22 cellular contexts compared by ENCODE assay signal in genomic region chr9:99826579-99826978, GRCh38. TPM values are rescaled to one million over a fixed set of nuclear protein-coding genes. Genes with fewer than 3 reads are reported as not detected.
DNase-seq lines count a peak whose midpoint lies in the region; ATAC-seq and TF ChIP-seq lines count a peak whose summit lies in the region.
"Had no signal": no experiment of that assay in that cellular context is flagged by ENCODE, and none has a peak within 500 bp of the region (broad histone marks: within the 10 kb centered on the region; RNA-seq: fewer than 3 reads in every experiment).

No MANE protein-coding gene starts in this region.

- no peaks in the 10 kb centered on the region for H3K9me3 Mint-ChIP-seq in activated naive CD4-positive, alpha-beta T cell treated with anti-CD3 and anti-CD28 coated beads, Interleukin-2, amount 50 U/mL, for 24 hours
- H3K9me3 Mint-ChIP-seq in activated naive CD4-positive, alpha-beta T cell treated with anti-CD3 and anti-CD28 coated beads, Interleukin-2, amount 10 ng/mL, durations not matched to agents 7 days and 5 days = no peaks in the 10 kb centered on the region
- no peaks in the 10 kb centered on the region for H3K9me3 Mint-ChIP-seq in stimulated activated naive CD8-positive, alpha-beta T cell treated with anti-CD3 and anti-CD28 coated beads, Interleukin-15, amount 100 ng/mL, for 72 hours
- H3K9me3 Mint-ChIP-seq: activated CD4-positive, alpha-beta T cell treated with anti-CD3 and anti-CD28 coated beads, Interleukin-2, amount 10 ng/mL, durations not matched to agents 7 days and 5 days; T-helper 1 cell treated with Interleukin-12 subunit alpha and Interleukin-12 subunit beta and Interleukin-4 antibody, amounts not matched to agents 30 μg/mL and 1 μg/mL, for 36 hours had no signal

- no peak for DNase-seq in activated naive CD4-positive, alpha-beta T cell treated with anti-CD3 and anti-CD28 coated beads, Interleukin-2, amount 10 ng/mL, durations not matched to agents 7 days and 5 days
- DNase-seq in T-helper 17 cell = no peak
- DNase-seq in epithelial cell of esophagus (ENCODE audit: low read depth) = peak; percentile 68
- DNase-seq in stimulated activated naive CD8-positive, alpha-beta T cell treated with anti-CD3 and anti-CD28 coated beads, Interleukin-15, amount 100 ng/mL, for 72 hours = no peak
- no peak for DNase-seq in NCI-H1417 (lab: John Stamatoyannopoulos, UW)
- no peak for DNase-seq in left ventricle myocardium inferior
- DNase-seq: activated CD4-positive, alpha-beta T cell treated with anti-CD3 and anti-CD28 coated beads, Interleukin-2, amount 10 ng/mL, durations not matched to agents 7 days and 5 days; body of pancreas; DND-41; NCI-H1092 treated with DMSO at 0.1 percent for 48 hours; NCI-H1930; NCI-H345; NCI-H748 treated with DMSO at 0.1 percent for 48 hours; nucleus accumbens; psoas muscle; stimulated activated CD8-positive, alpha-beta memory T cell treated with anti-CD3 and anti-CD28 coated beads, Interleukin-4, amount 100 ng/mL, for 48 hours had no signal

- CTCF ChIA-PET in activated naive CD4-positive, alpha-beta T cell treated with anti-CD3 and anti-CD28 coated beads, Interleukin-2, amount 10 ng/mL, durations not matched to agents 7 days and 5 days (lab: Charles Lee) = interaction anchor here (1.0 to 2.6 kb wide), 6 partner anchors 23 to 184 kb away, joined by 3 to 16 read pairs (median 5); no protein-coding TSS in a partner anchor

- intact Hi-C loops in left ventricle myocardium inferior (cut with micrococcal nuclease) = no loop called here

- no peak for ATAC-seq in T-helper 17 cell
- no peak for ATAC-seq in stimulated activated naive CD8-positive, alpha-beta T cell treated with anti-CD3 and anti-CD28 coated beads, Interleukin-15, amount 100 ng/mL, for 72 hours
- ATAC-seq: body of pancreas, psoas muscle had no signal

- H3K4me1 ChIP-seq in left ventricle myocardium inferior = peaks cover 42% of the 10 kb centered on the region

- peak overlapping the region; percentile 99 for H3K4me3 Mint-ChIP-seq in activated naive CD4-positive, alpha-beta T cell treated with anti-CD3 and anti-CD28 coated beads, Interleukin-2, amount 50 U/mL, for 24 hours
- no peak overlapping the region for H3K4me3 Mint-ChIP-seq in activated naive CD4-positive, alpha-beta T cell treated with anti-CD3 and anti-CD28 coated beads, Interleukin-2, amount 10 ng/mL, durations not matched to agents 7 days and 5 days
- no peak overlapping the region for H3K4me3 Mint-ChIP-seq in T-helper 17 cell
- H3K4me3 Mint-ChIP-seq in stimulated activated naive CD8-positive, alpha-beta T cell treated with anti-CD3 and anti-CD28 coated beads, Interleukin-15, amount 100 ng/mL, for 72 hours = peak overlapping the region; percentile 97 to 100
- H3K4me3 Mint-ChIP-seq: activated CD4-positive, alpha-beta T cell treated with anti-CD3 and anti-CD28 coated beads, Interleukin-2, amount 10 ng/mL, durations not matched to agents 7 days and 5 days had no signal

- H3K4me1 Mint-ChIP-seq in activated naive CD4-positive, alpha-beta T cell treated with anti-CD3 and anti-CD28 coated beads, Interleukin-2, amount 50 U/mL, for 24 hours = peaks cover 61% of the 10 kb centered on the region
- H3K4me1 Mint-ChIP-seq in activated naive CD4-positive, alpha-beta T cell treated with anti-CD3 and anti-CD28 coated beads, Interleukin-2, amount 10 ng/mL, durations not matched to agents 7 days and 5 days = peaks cover 52% of the 10 kb centered on the region
- peaks cover 28% of the 10 kb centered on the region for H3K4me1 Mint-ChIP-seq in T-helper 17 cell
- H3K4me1 Mint-ChIP-seq in stimulated activated naive CD8-positive, alpha-beta T cell treated with anti-CD3 and anti-CD28 coated beads, Interleukin-15, amount 100 ng/mL, for 72 hours = peaks cover 67% of the 10 kb centered on the region

- peaks cover 57% of the 10 kb centered on the region for H3K27me3 ChIP-seq in left ventricle myocardium inferior (ENCODE audit: low read depth)
- H3K27me3 ChIP-seq: vagina had no signal

- TF ChIP-seq CTCF in epithelial cell of esophagus (IDR thresholded peaks at IDR 0.05; ENCODE audit: insufficient read depth, low read depth, low read length, missing control alignments) (no peak), left ventricle myocardium inferior (IDR thresholded peaks at IDR 0.05; ENCODE audit: borderline replicate concordance) (no peak)

- H3K4me3 ChIP-seq in epithelial cell of esophagus (ENCODE audit: low read length) (no peak overlapping the region), left ventricle myocardium inferior (no peak overlapping the region)
- H3K4me3 ChIP-seq: body of pancreas, HAP-1, psoas muscle, suprapubic skin, vagina had no signal

- H3K36me3 Mint-ChIP-seq in activated naive CD4-positive, alpha-beta T cell treated with anti-CD3 and anti-CD28 coated beads, Interleukin-2, amount 50 U/mL, for 24 hours = peaks cover 30% of the 10 kb centered on the region
- no peaks in the 10 kb centered on the region for H3K36me3 Mint-ChIP-seq in activated naive CD4-positive, alpha-beta T cell treated with anti-CD3 and anti-CD28 coated beads, Interleukin-2, amount 10 ng/mL, durations not matched to agents 7 days and 5 days
- H3K36me3 Mint-ChIP-seq in T-helper 17 cell (ENCODE audit: low read depth) = peaks cover 6% of the 10 kb centered on the region

- H3K9me3 ChIP-seq in T-helper 17 cell (ENCODE audit: control insufficient read depth, low read length, poor library complexity, severe bottlenecking) (no peaks in the 10 kb centered on the region), left ventricle myocardium inferior (replicated peaks) (no peaks in the 10 kb centered on the region)
- H3K9me3 ChIP-seq: body of pancreas, HAP-1, psoas muscle, suprapubic skin, vagina had no signal

- peak overlapping the region; percentile 62 for H3K27ac Mint-ChIP-seq in activated naive CD4-positive, alpha-beta T cell treated with anti-CD3 and anti-CD28 coated beads, Interleukin-2, amount 50 U/mL, for 24 hours
- H3K27ac Mint-ChIP-seq in activated naive CD4-positive, alpha-beta T cell treated with anti-CD3 and anti-CD28 coated beads, Interleukin-2, amount 10 ng/mL, durations not matched to agents 7 days and 5 days = no peak overlapping the region
- peak overlapping the region; percentile 99 for H3K27ac Mint-ChIP-seq in T-helper 17 cell
- no peak overlapping the region for H3K27ac Mint-ChIP-seq in stimulated activated naive CD8-positive, alpha-beta T cell treated with anti-CD3 and anti-CD28 coated beads, Interleukin-15, amount 100 ng/mL, for 72 hours
- H3K27ac Mint-ChIP-seq: activated CD4-positive, alpha-beta T cell treated with anti-CD3 and anti-CD28 coated beads, Interleukin-2, amount 10 ng/mL, durations not matched to agents 7 days and 5 days; T-helper 1 cell treated with Interleukin-12 subunit alpha and Interleukin-12 subunit beta and Interleukin-4 antibody, amounts not matched to agents 30 μg/mL and 1 μg/mL, for 36 hours had no signal

- peaks cover 13% of the 10 kb centered on the region for H3K36me3 ChIP-seq in left ventricle myocardium inferior
- H3K36me3 ChIP-seq: HAP-1, suprapubic skin, vagina had no signal

- H3K27me3 Mint-ChIP-seq in activated naive CD4-positive, alpha-beta T cell treated with anti-CD3 and anti-CD28 coated beads, Interleukin-2, amount 50 U/mL, for 24 hours = peaks cover 19% of the 10 kb centered on the region
- peaks cover 85% of the 10 kb centered on the region for H3K27me3 Mint-ChIP-seq in activated naive CD4-positive, alpha-beta T cell treated with anti-CD3 and anti-CD28 coated beads, Interleukin-2, amount 10 ng/mL, durations not matched to agents 7 days and 5 days
- peaks cover 77% of the 10 kb centered on the region for H3K27me3 Mint-ChIP-seq in T-helper 17 cell
- peaks cover 15% of the 10 kb centered on the region for H3K27me3 Mint-ChIP-seq in stimulated activated naive CD8-positive, alpha-beta T cell treated with anti-CD3 and anti-CD28 coated beads, Interleukin-15, amount 100 ng/mL, for 72 hours

- no peak overlapping the region for H3K27ac ChIP-seq in left ventricle myocardium inferior (replicated peaks)
- H3K27ac ChIP-seq: body of pancreas, C4-2B, psoas muscle, suprapubic skin, vagina had no signal

RNA-seq across cellular contexts. Expression of gene NR4A3, which starts 4.9 kb away (rescaled TPM):
- total RNA-seq in T-helper 17 cell = 10 to 100 TPM; 48.2 to 51.3 TPM
- 6.2 TPM for total RNA-seq in left ventricle myocardium inferior

Comparison
In these comparisons a context has a peak if more than half of its experiments do, and no peak if none do; other contexts are left out.
1. H3K27ac Mint-ChIP-seq: peak in activated naive CD4-positive, alpha-beta T cell treated with anti-CD3 and anti-CD28 coated beads, Interleukin-2, amount 50 U/mL, for 24 hours (single experiment) and T-helper 17 cell (single experiment); none in activated naive CD4-positive, alpha-beta T cell treated with anti-CD3 and anti-CD28 coated beads, Interleukin-2, amount 10 ng/mL, durations not matched to agents 7 days and 5 days (single experiment) and stimulated activated naive CD8-positive, alpha-beta T cell treated with anti-CD3 and anti-CD28 coated beads, Interleukin-15, amount 100 ng/mL, for 72 hours (0 of 2).
2. H3K4me3 Mint-ChIP-seq: peak in activated naive CD4-positive, alpha-beta T cell treated with anti-CD3 and anti-CD28 coated beads, Interleukin-2, amount 50 U/mL, for 24 hours (single experiment) and stimulated activated naive CD8-positive, alpha-beta T cell treated with anti-CD3 and anti-CD28 coated beads, Interleukin-15, amount 100 ng/mL, for 72 hours (2 of 2); none in activated naive CD4-positive, alpha-beta T cell treated with anti-CD3 and anti-CD28 coated beads, Interleukin-2, amount 10 ng/mL, durations not matched to agents 7 days and 5 days (single experiment) and T-helper 17 cell (single experiment).